In genomic region chrX:153779891-153780677, GRCh38 we compare ENCODE assay signal across 14 cellular contexts. TPM values are rescaled to one million over a fixed set of nuclear protein-coding genes. Genes with fewer than 3 reads are reported as not detected.
DNase-seq lines count a peak whose midpoint lies in the region; ATAC-seq and TF ChIP-seq lines count a peak whose summit lies in the region.
"Had no signal": no experiment of that assay in that cellular context is flagged by ENCODE, and none has a peak within 500 bp of the region (broad histone marks: within the 10 kb centered on the region; RNA-seq: fewer than 3 reads in every experiment).

No MANE protein-coding gene starts in this region.

- peak overlapping the region; percentile 61 for H3K27ac Mint-ChIP-seq in activated T-helper 1 cell treated with anti-CD3 and anti-CD28 coated beads, Interleukin-12 subunit alpha, Interleukin-12 subunit beta, Interleukin-2, Interleukin-4 antibody, amounts not matched to agents 30 ng/mL and 10 ng/mL and 1 ng/mL, durations not matched to agents 14 hours and 24 hours and 36 hours
- H3K27ac Mint-ChIP-seq: activated CD4-positive, alpha-beta T cell treated with anti-CD3 and anti-CD28 coated beads, Interleukin-2, amount 10 ng/mL, durations not matched to agents 24 days and 14 days; activated T-cell treated with anti-CD3 and anti-CD28 coated beads, Interleukin-2, amount 50 U/mL, for 72 hours had no signal

- no peaks in the 10 kb centered on the region for H3K4me1 Mint-ChIP-seq in activated T-helper 1 cell treated with anti-CD3 and anti-CD28 coated beads, Interleukin-12 subunit alpha, Interleukin-12 subunit beta, Interleukin-2, Interleukin-4 antibody, amounts not matched to agents 30 ng/mL and 10 ng/mL and 1 ng/mL, durations not matched to agents 14 hours and 24 hours and 36 hours (ENCODE audit: low read depth)
- H3K4me1 Mint-ChIP-seq: activated CD4-positive, alpha-beta T cell treated with anti-CD3 and anti-CD28 coated beads, Interleukin-2, amount 10 ng/mL, durations not matched to agents 24 days and 14 days had no signal

- DNase-seq in Right ventricle myocardium inferior (ENCODE audit: missing footprints) (peak; percentile 61), cardiac septum (ENCODE audit: low spot score) (no peak), tibial nerve (ENCODE audit: low spot score in 2 of 2) (no peak), NCI-H2107 (lab: John Stamatoyannopoulos, UW) (no peak)
- DNase-seq in activated T-helper 1 cell treated with anti-CD3 and anti-CD28 coated beads, Interleukin-12 subunit alpha, Interleukin-12 subunit beta, Interleukin-2, Interleukin-4 antibody, amounts not matched to agents 30 ng/mL and 10 ng/mL and 1 ng/mL, durations not matched to agents 14 hours and 24 hours and 36 hours (ENCODE audit: low spot score): no peak
- DNase-seq: activated CD4-positive, alpha-beta T cell treated with anti-CD3 and anti-CD28 coated beads, Interleukin-2, amount 10 ng/mL, durations not matched to agents 24 days and 14 days; activated T-cell treated with anti-CD3 and anti-CD28 coated beads, Interleukin-2, amount 50 U/mL, for 72 hours; DMS 273 treated with DMSO at 0.1 percent for 48 hours; nucleus accumbens; OCI-M1 had no signal

- H3K4me3 ChIP-seq in muscle layer of colon (ENCODE audit: low read depth in 1 of 2, low read length in 2 of 2) (no peak overlapping the region), tibial nerve (no peak overlapping the region)

- no peak for TF ChIP-seq POLR2A in tibial nerve (IDR thresholded peaks at IDR 0.05)

- peaks cover 2% of the 10 kb centered on the region for H3K27me3 Mint-ChIP-seq in activated T-helper 1 cell treated with anti-CD3 and anti-CD28 coated beads, Interleukin-12 subunit alpha, Interleukin-12 subunit beta, Interleukin-2, Interleukin-4 antibody, amounts not matched to agents 30 ng/mL and 10 ng/mL and 1 ng/mL, durations not matched to agents 14 hours and 24 hours and 36 hours (ENCODE audit: insufficient read depth)

- H3K27ac ChIP-seq in muscle layer of colon (ENCODE audit: low read depth, low read length) (peak overlapping the region; percentile 63), tibial nerve (peak overlapping the region in 3 of 4 donors; percentile 26 to 71 (median 71))

- TF ChIP-seq CTCF in tibial nerve (IDR thresholded peaks at IDR 0.05): no peak

- H3K9me3 Mint-ChIP-seq in activated T-helper 1 cell treated with anti-CD3 and anti-CD28 coated beads, Interleukin-12 subunit alpha, Interleukin-12 subunit beta, Interleukin-2, Interleukin-4 antibody, amounts not matched to agents 30 ng/mL and 10 ng/mL and 1 ng/mL, durations not matched to agents 14 hours and 24 hours and 36 hours: no peaks in the 10 kb centered on the region
- H3K9me3 Mint-ChIP-seq: activated CD4-positive, alpha-beta T cell treated with anti-CD3 and anti-CD28 coated beads, Interleukin-2, amount 10 ng/mL, durations not matched to agents 24 days and 14 days; activated T-cell treated with anti-CD3 and anti-CD28 coated beads, Interleukin-2, amount 50 U/mL, for 72 hours had no signal

- no peak overlapping the region for H3K9ac ChIP-seq in muscle layer of colon (ENCODE audit: low read length)

- intact Hi-C loops in Right ventricle myocardium inferior (cut with DNase I) (no loop called here), cardiac septum (cut with DNase I) (no loop called here)
- intact Hi-C loops in activated T-helper 1 cell treated with anti-CD3 and anti-CD28 coated beads, Interleukin-12 subunit alpha, Interleukin-12 subunit beta, Interleukin-2, Interleukin-4 antibody, amounts not matched to agents 30 ng/mL and 10 ng/mL and 1 ng/mL, durations not matched to agents 14 hours and 24 hours and 36 hours (cut with micrococcal nuclease): no loop called here

- WGBS in tibial nerve, 2 donors: 73% methylated on average over 3 to 18 of the region's 18 CpGs

- H3K27me3 ChIP-seq in muscle layer of colon (ENCODE audit: control insufficient read depth in 1 of 2, insufficient read depth in 2 of 2, low read length in 2 of 2): peaks cover 0 to 10% of the 10 kb centered on the region in 2 donors
- peaks cover 0 to 4% of the 10 kb centered on the region in 2 donors for H3K27me3 ChIP-seq in tibial nerve

- no peaks in the 10 kb centered on the region for H3K36me3 ChIP-seq in muscle layer of colon (ENCODE audit: insufficient read depth, low read length)
- H3K36me3 ChIP-seq in tibial nerve: peaks cover 0 to 24% (median 0%) of the 10 kb centered on the region in 3 donors

- no peak for TF ChIP-seq EP300 in tibial nerve (IDR thresholded peaks at IDR 0.05)

- ATAC-seq in Right ventricle myocardium inferior (no peak), HG02798 (IDR thresholded peaks at IDR 0.05; ENCODE audit: poor library complexity, unreplicated experiment) (no peak), GM18511 (IDR thresholded peaks at IDR 0.05; ENCODE audit: unreplicated experiment) (no peak)
- ATAC-seq: activated T-cell treated with anti-CD3 and anti-CD28 coated beads, Interleukin-2, amount 50 U/mL, for 72 hours had no signal

- peaks cover 2% of the 10 kb centered on the region for H3K36me3 Mint-ChIP-seq in activated T-helper 1 cell treated with anti-CD3 and anti-CD28 coated beads, Interleukin-12 subunit alpha, Interleukin-12 subunit beta, Interleukin-2, Interleukin-4 antibody, amounts not matched to agents 30 ng/mL and 10 ng/mL and 1 ng/mL, durations not matched to agents 14 hours and 24 hours and 36 hours (ENCODE audit: low read depth)

- H3K9me3 ChIP-seq in muscle layer of colon (ENCODE audit: low read length) (no peaks in the 10 kb centered on the region), tibial nerve (no peaks in the 10 kb centered on the region)

- peaks cover 7% of the 10 kb centered on the region for H3K4me1 ChIP-seq in muscle layer of colon (ENCODE audit: insufficient read depth, low read length)
- peaks cover 0 to 24% (median 11%) of the 10 kb centered on the region in 4 donors for H3K4me1 ChIP-seq in tibial nerve

- H3K4me3 Mint-ChIP-seq in activated T-helper 1 cell treated with anti-CD3 and anti-CD28 coated beads, Interleukin-12 subunit alpha, Interleukin-12 subunit beta, Interleukin-2, Interleukin-4 antibody, amounts not matched to agents 30 ng/mL and 10 ng/mL and 1 ng/mL, durations not matched to agents 14 hours and 24 hours and 36 hours: no peak overlapping the region
- H3K4me3 Mint-ChIP-seq: activated CD4-positive, alpha-beta T cell treated with anti-CD3 and anti-CD28 coated beads, Interleukin-2, amount 10 ng/mL, durations not matched to agents 24 days and 14 days; activated T-cell treated with anti-CD3 and anti-CD28 coated beads, Interleukin-2, amount 50 U/mL, for 72 hours had no signal

RNA-seq across cellular contexts. Expression of gene SRPK3, which starts 0.8 kb away (rescaled TPM):
- 43.3 TPM for total RNA-seq in Right ventricle myocardium inferior
- total RNA-seq in cardiac septum: 54.7 TPM
- not detected in 2 replicates for total RNA-seq in activated T-helper 1 cell treated with anti-CD3 and anti-CD28 coated beads, Interleukin-12 subunit alpha, Interleukin-12 subunit beta, Interleukin-2, Interleukin-4 antibody, amounts not matched to agents 30 ng/mL and 10 ng/mL and 1 ng/mL, durations not matched to agents 14 hours and 24 hours and 36 hours
- total RNA-seq in tibial nerve: 1 to 10 TPM in 2 of 4 donors, under 1 TPM in 2; 0.87 to 5.1 (median 1.4) TPM
- total RNA-seq: activated CD4-positive, alpha-beta T cell treated with anti-CD3 and anti-CD28 coated beads, Interleukin-2, amount 10 ng/mL, durations not matched to agents 24 days and 14 days; activated T-cell treated with anti-CD3 and anti-CD28 coated beads, Interleukin-2, amount 50 U/mL, for 72 hours; astrocyte had no signal

RNA-seq across cellular contexts. Expression of gene IDH3G, which starts 14.1 kb away (rescaled TPM):
- total RNA-seq in Right ventricle myocardium inferior (78.7 TPM), cardiac septum (68.5 TPM), tibial nerve (100 to 1,000 TPM in 1 of 4 donors, 10 to 100 TPM in 3; 48.9 to 101 (median 83.2) TPM)
- 68.4 and 69.7 TPM in 2 replicates for total RNA-seq in activated T-helper 1 cell treated with anti-CD3 and anti-CD28 coated beads, Interleukin-12 subunit alpha, Interleukin-12 subunit beta, Interleukin-2, Interleukin-4 antibody, amounts not matched to agents 30 ng/mL and 10 ng/mL and 1 ng/mL, durations not matched to agents 14 hours and 24 hours and 36 hours

RNA-seq across cellular contexts. Expression of gene SSR4, which starts 14.4 kb away (rescaled TPM):
- 150 TPM for total RNA-seq in Right ventricle myocardium inferior
- total RNA-seq in cardiac septum: 140 TPM
- 281 and 285 TPM in 2 replicates for total RNA-seq in activated T-helper 1 cell treated with anti-CD3 and anti-CD28 coated beads, Interleukin-12 subunit alpha, Interleukin-12 subunit beta, Interleukin-2, Interleukin-4 antibody, amounts not matched to agents 30 ng/mL and 10 ng/mL and 1 ng/mL, durations not matched to agents 14 hours and 24 hours and 36 hours
- total RNA-seq in tibial nerve: 100 to 1,000 TPM in 3 of 4 donors, 10 to 100 TPM in 1; 93.6 to 156 (median 131) TPM

RNA-seq across cellular contexts. Expression of gene PLXNB3, which starts 16.0 kb away (rescaled TPM):
- total RNA-seq in Right ventricle myocardium inferior: 2.3 TPM
- 7.6 TPM for total RNA-seq in cardiac septum
- 0.21 and 0.81 TPM in 2 replicates for total RNA-seq in activated T-helper 1 cell treated with anti-CD3 and anti-CD28 coated beads, Interleukin-12 subunit alpha, Interleukin-12 subunit beta, Interleukin-2, Interleukin-4 antibody, amounts not matched to agents 30 ng/mL and 10 ng/mL and 1 ng/mL, durations not matched to agents 14 hours and 24 hours and 36 hours
- total RNA-seq in tibial nerve: 10 to 100 TPM; 45.4 to 77.7 (median 50.3) TPM

RNA-seq across cellular contexts. Expression of gene PDZD4, which starts 50.3 kb away (rescaled TPM):
- total RNA-seq in Right ventricle myocardium inferior: 2.8 TPM
- total RNA-seq in cardiac septum: 4.1 TPM
- 0.29 and 0.44 TPM in 2 replicates for total RNA-seq in activated T-helper 1 cell treated with anti-CD3 and anti-CD28 coated beads, Interleukin-12 subunit alpha, Interleukin-12 subunit beta, Interleukin-2, Interleukin-4 antibody, amounts not matched to agents 30 ng/mL and 10 ng/mL and 1 ng/mL, durations not matched to agents 14 hours and 24 hours and 36 hours
- 10 to 100 TPM; 19.9 to 24.6 (median 21.2) TPM for total RNA-seq in tibial nerve
